ENCODE assay signal across 12 cellular contexts in genomic region chr10:103458720-103459119, GRCh38. TPM values are rescaled to one million over a fixed set of nuclear protein-coding genes. Genes with fewer than 3 reads are reported as not detected.
A peak's percentile ranks its signal among the peaks of the same experiment; 100 is the strongest.
DNase-seq lines count a peak whose midpoint lies in the region; ATAC-seq and TF ChIP-seq lines count a peak whose summit lies in the region.
"Had no signal": no experiment of that assay in that cellular context is flagged by ENCODE, and none has a peak within 500 bp of the region (broad histone marks: within the 10 kb centered on the region; RNA-seq: fewer than 3 reads in every experiment).

TSS of gene CALHM1 (minus strand) at chr10:103458900. CDS start at chr10:103458751, 149 bp downstream.

- no peak within 1 kb of the TSS for H3K4me3 ChIP-seq in naive thymus-derived CD4-positive, alpha-beta T cell (ENCODE audit: low read length)
- no peak within 1 kb of the TSS for H3K4me3 ChIP-seq in heart left ventricle

- ATAC-seq in HG02763 (IDR thresholded peaks at IDR 0.05; ENCODE audit: unreplicated experiment) = peak; percentile 46
- peak; percentile 57 for ATAC-seq in naive thymus-derived CD4-positive, alpha-beta T cell
- no peak for ATAC-seq in HG02571 (IDR thresholded peaks at IDR 0.05; ENCODE audit: unreplicated experiment)
- no peak for ATAC-seq in heart left ventricle

- no peak for TF ChIP-seq CTCF in heart left ventricle (IDR thresholded peaks at IDR 0.05)

- POLR2A ChIA-PET in naive thymus-derived CD4-positive, alpha-beta T cell (lab: Charles Lee) = no interaction called here

- peaks cover 0 to 23% (median 2%) of the 10 kb centered on the region in 7 donors for H3K4me1 Mint-ChIP-seq in naive thymus-derived CD4-positive, alpha-beta T cell
- H3K4me1 Mint-ChIP-seq: neural crest cell had no signal

- peak within 1 kb of the TSS in 1 of 10 donors; percentile 52 for H3K4me3 Mint-ChIP-seq in naive thymus-derived CD4-positive, alpha-beta T cell
- H3K4me3 Mint-ChIP-seq: neural crest cell; stimulated activated naive CD8-positive, alpha-beta T cell treated with anti-CD3 and anti-CD28 coated beads, Interleukin-15, Interleukin-2, amounts not matched to agents 100 ng/mL and 50 ng/mL, for 24 hours had no signal

- H3K9me3 ChIP-seq in naive thymus-derived CD4-positive, alpha-beta T cell (ENCODE audit: control insufficient read depth in 2 of 3, low read length in 3 of 3) = no peaks in the 10 kb centered on the region
- no peaks in the 10 kb centered on the region for H3K9me3 ChIP-seq in heart left ventricle

- CTCF ChIA-PET in naive thymus-derived CD4-positive, alpha-beta T cell (lab: Charles Lee) = no interaction called here

- TF ChIP-seq POLR2A in heart left ventricle (IDR thresholded peaks at IDR 0.05) = no peak

- H3K36me3 Mint-ChIP-seq in naive thymus-derived CD4-positive, alpha-beta T cell = no peaks in the 10 kb centered on the region

- no peaks in the 10 kb centered on the region for H3K36me3 ChIP-seq in naive thymus-derived CD4-positive, alpha-beta T cell (ENCODE audit: control insufficient read depth in 2 of 3, insufficient read depth in 3 of 3, low read length in 3 of 3)
- no peaks in the 10 kb centered on the region for H3K36me3 ChIP-seq in heart left ventricle

- H3K27ac Mint-ChIP-seq in naive thymus-derived CD4-positive, alpha-beta T cell = peak within 1 kb of the TSS in 1 of 9 donors; percentile 29
- H3K27ac Mint-ChIP-seq: stimulated activated naive CD8-positive, alpha-beta T cell treated with anti-CD3 and anti-CD28 coated beads, Interleukin-15, Interleukin-2, amounts not matched to agents 100 ng/mL and 50 ng/mL, for 24 hours had no signal

- 68 to 79% (median 78%) methylated on average over 5 to 9 of the region's 9 CpGs for WGBS in heart left ventricle, 4 donors

- peak; percentile 51 for DNase-seq in NCI-H2171 treated with DMSO at 0.1 percent for 48 hours (lab: John Stamatoyannopoulos, UW)
- no peak for DNase-seq in NCI-H2171 (lab: John Stamatoyannopoulos, UW)
- DNase-seq in NOMO-1 treated with DMSO at 0.1 percent for 48 hours (lab: John Stamatoyannopoulos, UW; ENCODE audit: unreplicated experiment) = peak; percentile 13
- no peak for DNase-seq in naive thymus-derived CD4-positive, alpha-beta T cell
- DNase-seq in heart left ventricle = no peak
- no peak for DNase-seq in hepatic stellate cell (ENCODE audit: low spot score)
- DNase-seq: effector CD8-positive, alpha-beta T cell had no signal

- H3K27ac ChIP-seq in naive thymus-derived CD4-positive, alpha-beta T cell (ENCODE audit: low read depth, low read length) = no peak within 1 kb of the TSS
- no peak within 1 kb of the TSS for H3K27ac ChIP-seq in heart left ventricle

- peaks cover 0 to 1% (median 0%) of the 10 kb centered on the region in 11 donors for H3K9me3 Mint-ChIP-seq in naive thymus-derived CD4-positive, alpha-beta T cell
- H3K9me3 Mint-ChIP-seq: neural crest cell; stimulated activated naive CD8-positive, alpha-beta T cell treated with anti-CD3 and anti-CD28 coated beads, Interleukin-15, Interleukin-2, amounts not matched to agents 100 ng/mL and 50 ng/mL, for 24 hours had no signal

- no peaks in the 10 kb centered on the region for H3K27me3 ChIP-seq in naive thymus-derived CD4-positive, alpha-beta T cell (ENCODE audit: control insufficient read depth in 2 of 2, insufficient read depth in 2 of 2, low read length in 2 of 2)
- no peaks in the 10 kb centered on the region for H3K27me3 ChIP-seq in heart left ventricle

- intact Hi-C loops in naive thymus-derived CD4-positive, alpha-beta T cell (cut with micrococcal nuclease) = no loop called here
- intact Hi-C loops in heart left ventricle (cut with DNase I) = no loop called here

- peaks cover 0 to 11% of the 10 kb centered on the region in 2 donors for H3K4me1 ChIP-seq in naive thymus-derived CD4-positive, alpha-beta T cell (ENCODE audit: control insufficient read depth in 2 of 2, insufficient read depth in 2 of 2, low read length in 2 of 2)
- H3K4me1 ChIP-seq in heart left ventricle = no peaks in the 10 kb centered on the region

- H3K27me3 Mint-ChIP-seq in naive thymus-derived CD4-positive, alpha-beta T cell = peaks cover 0 to 12% (median 0%) of the 10 kb centered on the region in 5 donors
- H3K27me3 Mint-ChIP-seq: stimulated activated naive CD8-positive, alpha-beta T cell treated with anti-CD3 and anti-CD28 coated beads, Interleukin-15, Interleukin-2, amounts not matched to agents 100 ng/mL and 50 ng/mL, for 24 hours had no signal

RNA-seq across cellular contexts. Expression of gene CALHM1, which starts in this region (rescaled TPM):
- total RNA-seq in naive thymus-derived CD4-positive, alpha-beta T cell = not detected
- polyA plus RNA-seq in naive thymus-derived CD4-positive, alpha-beta T cell = not detected
- not detected for total RNA-seq in heart left ventricle
- polyA plus RNA-seq in heart left ventricle = not detected
- total RNA-seq: neural crest cell had no signal
- polyA plus RNA-seq: AG04450 had no signal

Comparison
In these comparisons a context has a peak if more than half of its experiments do, and no peak if none do; other contexts are left out.
1. DNase-seq: peak in NCI-H2171 treated with DMSO at 0.1 percent for 48 hours (single experiment) and NOMO-1 treated with DMSO at 0.1 percent for 48 hours (single experiment); none in NCI-H2171 (single experiment), naive thymus-derived CD4-positive, alpha-beta T cell (0 of 9), heart left ventricle (0 of 5) and hepatic stellate cell (single experiment).
2. Peak in ATAC-seq in naive thymus-derived CD4-positive, alpha-beta T cell; RNA of the gene not detected or under 1 TPM.